22 cellular contexts compared by ENCODE assay signal in the genomic region with DNA sequence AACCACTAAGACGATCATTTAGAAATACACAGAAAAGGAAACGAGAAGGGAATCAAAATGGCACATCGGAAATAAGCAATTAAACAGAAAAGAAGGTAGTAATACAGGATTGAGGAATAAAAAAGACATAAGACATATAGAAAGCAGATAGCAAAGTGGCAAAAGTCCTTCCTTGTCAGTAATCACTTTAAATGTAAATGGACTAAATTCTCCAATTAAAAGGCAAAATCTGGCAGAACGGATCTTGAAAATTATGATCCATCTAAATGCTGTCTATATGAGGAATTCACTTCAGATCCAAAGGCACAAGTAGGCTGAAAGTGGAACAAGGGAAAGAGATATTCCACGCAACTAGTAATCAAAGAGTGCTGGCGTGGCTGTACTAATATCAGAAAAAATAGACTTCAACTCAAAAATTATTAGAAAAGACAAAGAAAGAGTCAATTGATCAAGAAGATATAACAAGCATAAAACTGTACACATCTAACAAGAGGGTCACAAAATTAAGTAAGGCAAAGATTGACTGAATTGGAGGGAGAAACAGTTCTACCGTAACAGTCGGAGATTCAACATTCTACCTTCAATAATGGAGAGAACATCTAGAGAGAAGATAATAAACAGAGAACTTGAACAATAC.
"Had no signal": no experiment of that assay in that cellular context is flagged by ENCODE, and none has a peak within 500 bp of the region (broad histone marks: within the 10 kb centered on the region; RNA-seq: fewer than 3 reads in every experiment).

No MANE protein-coding gene starts in this region.

- H3K27me3 ChIP-seq: esophagus squamous epithelium, gastrocnemius medialis, heart right ventricle, left lung had no signal

- H3K9me3 ChIP-seq: gastrocnemius medialis had no signal

- H3K4me1 ChIP-seq: esophagus squamous epithelium, gastrocnemius medialis, lower lobe of right lung had no signal

- DNase-seq: cortex of kidney; effector CD8-positive, alpha-beta T cell; effector memory CD8-positive, alpha-beta T cell; endodermal cell; erythroblast; esophagus squamous epithelium; foreskin fibroblast; foreskin melanocyte; gastrocnemius medialis; glutamatergic neuron; heart right ventricle; hippocampal formation; left cardiac atrium; left ventricle myocardium superior; lower lobe of right lung; mesenchymal stem cell; mucosa of descending colon; naive B cell; naive thymus-derived CD8-positive, alpha-beta T cell had no signal

- H3K27ac Mint-ChIP-seq: dendritic cell treated with granulocyte-macrophage colony-stimulating factor and Interleukin-4, amounts not matched to agents 40 ng/mL and 50 ng/mL, for 4 days; effector memory CD8-positive, alpha-beta T cell; endodermal cell; mesothelial cell of epicardium had no signal

- H3K4me3 ChIP-seq: esophagus squamous epithelium, gastrocnemius medialis, heart right ventricle, left lung, lower lobe of right lung, mucosa of descending colon had no signal

- H3K27me3 Mint-ChIP-seq: dendritic cell treated with granulocyte-macrophage colony-stimulating factor and Interleukin-4, amounts not matched to agents 40 ng/mL and 50 ng/mL, for 4 days; effector memory CD8-positive, alpha-beta T cell; naive B cell; naive thymus-derived CD8-positive, alpha-beta T cell had no signal

- H3K4me1 Mint-ChIP-seq: endodermal cell, mesothelial cell of epicardium had no signal

- H3K4me3 Mint-ChIP-seq: dendritic cell treated with granulocyte-macrophage colony-stimulating factor and Interleukin-4, amounts not matched to agents 40 ng/mL and 50 ng/mL, for 4 days; effector memory CD8-positive, alpha-beta T cell; endodermal cell; mesothelial cell of epicardium; naive B cell; naive thymus-derived CD8-positive, alpha-beta T cell had no signal
